In the genomic region with DNA sequence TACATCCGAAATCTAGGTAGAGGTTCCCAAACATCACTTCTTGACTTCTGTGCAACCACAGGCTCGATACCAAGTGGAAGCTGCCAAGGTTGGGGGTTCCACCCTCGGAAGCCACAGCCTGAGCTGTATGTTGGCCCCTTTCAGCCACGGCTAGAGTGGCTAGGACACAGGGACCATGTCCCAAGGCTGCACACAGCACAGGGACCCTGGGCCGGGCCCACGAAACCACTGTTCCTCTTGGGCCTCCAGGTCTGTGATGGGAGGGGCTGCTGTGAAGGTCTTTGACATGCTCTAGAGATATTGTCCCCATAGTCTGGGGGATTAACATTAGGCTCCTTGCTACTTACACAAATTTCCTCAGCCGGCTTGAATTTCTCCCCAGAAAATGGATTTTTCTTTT, we compare ENCODE assay signal across 22 cellular contexts.
"Had no signal": no experiment of that assay in that cellular context is flagged by ENCODE, and none has a peak within 500 bp of the region (broad histone marks: within the 10 kb centered on the region; RNA-seq: fewer than 3 reads in every experiment).

No MANE protein-coding gene starts in this region.

- H3K4me1 ChIP-seq: colonic mucosa, esophagus squamous epithelium, gastrocnemius medialis, left lung had no signal

- H3K4me3 ChIP-seq: colonic mucosa, esophagus squamous epithelium, gastrocnemius medialis, hepatocyte, left lung, lung had no signal

- ATAC-seq: effector memory CD8-positive, alpha-beta T cell; esophagus mucosa; gastrocnemius medialis; left cardiac atrium; left lung; left ventricle myocardium superior had no signal

- DNase-seq: cerebellar nuclear complex; colonic mucosa; cortex of kidney; effector CD8-positive, alpha-beta T cell; effector memory CD8-positive, alpha-beta T cell; endodermal cell; erythroblast; esophagus squamous epithelium; foreskin fibroblast; foreskin melanocyte; gastrocnemius medialis; glutamatergic neuron; left cardiac atrium; left ventricle myocardium superior; mammary epithelial cell; mesendoderm; midbrain had no signal

- H3K27ac ChIP-seq: colonic mucosa, epithelial cell of prostate, esophagus squamous epithelium, gastrocnemius medialis, hepatocyte, left lung had no signal

- H3K36me3 ChIP-seq: colonic mucosa, esophagus squamous epithelium, gastrocnemius medialis, left lung had no signal

- H3K9me3 ChIP-seq: colonic mucosa, esophagus squamous epithelium, gastrocnemius medialis, left lung had no signal

- H3K27me3 ChIP-seq: colonic mucosa, esophagus squamous epithelium, gastrocnemius medialis, hepatocyte, left lung had no signal
